17 cellular contexts compared by ENCODE assay signal in genomic region chr22:19988965-19989724, GRCh38.
"Had no signal": no experiment of that assay in that cellular context is flagged by ENCODE, and none has a peak within 500 bp of the region (broad histone marks: within the 10 kb centered on the region; RNA-seq: fewer than 3 reads in every experiment).

No MANE protein-coding gene starts in this region.

- H3K9me3 ChIP-seq: esophagus muscularis mucosa, left lung, sigmoid colon, suprapubic skin, vagina had no signal

- H3K36me3 ChIP-seq: brain microvascular endothelial cell, esophagus muscularis mucosa, left lung, sigmoid colon, suprapubic skin, vagina had no signal

- H3K4me3 Mint-ChIP-seq: T-helper 2 cell treated with Interferon-gamma antibody and Interleukin-4, amounts not matched to agents 5 μg/mL and 100 μg/mL, for 36 hours had no signal

- H3K27ac ChIP-seq: brain microvascular endothelial cell, suprapubic skin, vagina had no signal

- H3K9me3 Mint-ChIP-seq: activated T-helper 2 cell treated with anti-CD3 and anti-CD28 coated beads, Interferon-gamma antibody, Interleukin-2, Interleukin-4, amounts not matched to agents 10 μg/mL and 5 μg/mL and 100 μg/mL, durations not matched to agents 14 hours and 24 hours and 36 hours; T-helper 2 cell treated with Interferon-gamma antibody and Interleukin-4, amounts not matched to agents 5 μg/mL and 100 μg/mL, for 36 hours had no signal

- DNase-seq: activated naive CD4-positive, alpha-beta T cell treated with anti-CD3 and anti-CD28 coated beads, Interleukin-2, amount 50 U/mL, for 16 hours; amygdala; brain microvascular endothelial cell; cerebellar nuclear complex; dorsolateral prefrontal cortex; glutamatergic neuron; sigmoid colon; stimulated activated CD4-positive, alpha-beta T cell treated with anti-CD3 and anti-CD28 coated beads, Interleukin-12 subunit alpha, Interleukin-12 subunit beta, amount 100 ng/mL, for 4 hours; stimulated activated naive CD8-positive, alpha-beta T cell treated with anti-CD3 and anti-CD28 coated beads, Interleukin-15, Interleukin-2, amounts not matched to agents 100 U/mL and 50 U/mL, for 24 hours; SW 1271 had no signal

- H3K4me3 ChIP-seq: dorsolateral prefrontal cortex, esophagus muscularis mucosa, left lung, sigmoid colon, suprapubic skin, vagina had no signal

- H3K27ac Mint-ChIP-seq: activated T-helper 2 cell treated with anti-CD3 and anti-CD28 coated beads, Interferon-gamma antibody, Interleukin-2, Interleukin-4, amounts not matched to agents 10 μg/mL and 5 μg/mL and 100 μg/mL, durations not matched to agents 14 hours and 24 hours and 36 hours; T-helper 2 cell treated with Interferon-gamma antibody and Interleukin-4, amounts not matched to agents 5 μg/mL and 100 μg/mL, for 36 hours had no signal

- H3K27me3 ChIP-seq: brain microvascular endothelial cell, dorsolateral prefrontal cortex, esophagus muscularis mucosa, sigmoid colon, suprapubic skin, vagina had no signal

- ATAC-seq: activated CD4-positive, CD25-positive, alpha-beta regulatory T cell treated with anti-CD3 and anti-CD28 coated beads, Interleukin-2, amount 50 U/mL, for 24 hours; left lung; stimulated activated naive CD8-positive, alpha-beta T cell treated with anti-CD3 and anti-CD28 coated beads, Interleukin-15, Interleukin-2, amounts not matched to agents 100 U/mL and 50 U/mL, for 24 hours had no signal
